24 cellular contexts compared by ENCODE assay signal in genomic region chr10:59324597-59324996, GRCh38. TPM values are rescaled to one million over a fixed set of nuclear protein-coding genes. Genes with fewer than 3 reads are reported as not detected.
"Had no signal": no experiment of that assay in that cellular context is flagged by ENCODE, and none has a peak within 500 bp of the region (broad histone marks: within the 10 kb centered on the region; RNA-seq: fewer than 3 reads in every experiment).

No MANE protein-coding gene starts in this region.

- DNase-seq: activated CD4-positive, alpha-beta T cell treated with anti-CD3 and anti-CD28 coated beads, Interleukin-2, amount 10 ng/mL, durations not matched to agents 7 days and 5 days; activated CD4-positive, CD25-positive, alpha-beta regulatory T cell treated with anti-CD3 and anti-CD28 coated beads, Interleukin-2, amount 50 U/mL, for 72 hours; activated CD8-positive, alpha-beta memory T cell treated with anti-CD3 and anti-CD28 coated beads, Interleukin-2, amount 10 ng/mL, durations not matched to agents 7 days and 5 days; activated CD8-positive, alpha-beta T cell treated with anti-CD3 and anti-CD28 coated beads for 36 hours; activated effector memory CD4-positive, alpha-beta T cell treated with anti-CD3 and anti-CD28 coated beads, Interleukin-2, amount 50 U/mL, for 16 hours; activated naive CD4-positive, alpha-beta T cell treated with anti-CD3 and anti-CD28 coated beads, Interleukin-2, amount 50 U/mL, for 16 hours; activated T-cell treated with anti-CD3 and anti-CD28 coated beads for 4 hours; endodermal cell; foreskin fibroblast; glutamatergic neuron; immature natural killer cell; left ventricle myocardium superior; mammary epithelial cell; midbrain; ovary; right cardiac atrium; stimulated activated CD4-positive, alpha-beta T cell treated with anti-CD3 and anti-CD28 coated beads, Interleukin-2, amount 100 ng/mL, for 24 hours; stomach; T-cell; testis; uterus; WERI-Rb-1 had no signal

- H3K4me3 Mint-ChIP-seq: activated CD4-positive, alpha-beta T cell treated with anti-CD3 and anti-CD28 coated beads, Interleukin-2, amount 10 ng/mL, durations not matched to agents 7 days and 5 days; activated CD8-positive, alpha-beta memory T cell treated with anti-CD3 and anti-CD28 coated beads, Interleukin-2, amount 10 ng/mL, durations not matched to agents 7 days and 5 days; activated CD8-positive, alpha-beta T cell treated with anti-CD3 and anti-CD28 coated beads for 36 hours; endodermal cell; immature natural killer cell; natural killer cell treated with Interleukin-12 subunit alpha and Interleukin-12 subunit beta and Interleukin-15 and Interleukin-18, amount 100 ng/mL, for 72 hours; stimulated activated effector memory CD8-positive, alpha-beta T cell treated with anti-CD3 and anti-CD28 coated beads, Interleukin-12 subunit alpha, Interleukin-12 subunit beta, amount 100 ng/mL, for 72 hours; T-cell had no signal

- H3K27ac Mint-ChIP-seq: activated CD4-positive, alpha-beta T cell treated with anti-CD3 and anti-CD28 coated beads, Interleukin-2, amount 10 ng/mL, durations not matched to agents 7 days and 5 days; activated CD8-positive, alpha-beta memory T cell treated with anti-CD3 and anti-CD28 coated beads, Interleukin-2, amount 10 ng/mL, durations not matched to agents 7 days and 5 days; activated CD8-positive, alpha-beta T cell treated with anti-CD3 and anti-CD28 coated beads for 36 hours; endodermal cell; immature natural killer cell; natural killer cell treated with Interleukin-12 subunit alpha and Interleukin-12 subunit beta and Interleukin-15 and Interleukin-18, amount 100 ng/mL, for 72 hours; stimulated activated effector memory CD8-positive, alpha-beta T cell treated with anti-CD3 and anti-CD28 coated beads, Interleukin-12 subunit alpha, Interleukin-12 subunit beta, amount 100 ng/mL, for 72 hours; T-cell had no signal

- H3K4me1 Mint-ChIP-seq: activated CD4-positive, alpha-beta T cell treated with anti-CD3 and anti-CD28 coated beads, Interleukin-2, amount 10 ng/mL, durations not matched to agents 7 days and 5 days; activated CD8-positive, alpha-beta memory T cell treated with anti-CD3 and anti-CD28 coated beads, Interleukin-2, amount 10 ng/mL, durations not matched to agents 7 days and 5 days; endodermal cell; immature natural killer cell; stimulated activated effector memory CD8-positive, alpha-beta T cell treated with anti-CD3 and anti-CD28 coated beads, Interleukin-12 subunit alpha, Interleukin-12 subunit beta, amount 100 ng/mL, for 72 hours; T-cell had no signal

- ATAC-seq: activated CD8-positive, alpha-beta memory T cell treated with anti-CD3 and anti-CD28 coated beads, Interleukin-2, amount 10 ng/mL, durations not matched to agents 7 days and 5 days; activated CD8-positive, alpha-beta T cell treated with anti-CD3 and anti-CD28 coated beads for 36 hours; left ventricle myocardium superior; natural killer cell treated with Interleukin-12 subunit alpha and Interleukin-12 subunit beta and Interleukin-15 and Interleukin-18, amount 100 ng/mL, for 72 hours; right cardiac atrium; stimulated activated effector memory CD8-positive, alpha-beta T cell treated with anti-CD3 and anti-CD28 coated beads, Interleukin-12 subunit alpha, Interleukin-12 subunit beta, amount 100 ng/mL, for 72 hours; T-cell had no signal

- H3K36me3 Mint-ChIP-seq: activated CD8-positive, alpha-beta memory T cell treated with anti-CD3 and anti-CD28 coated beads, Interleukin-2, amount 10 ng/mL, durations not matched to agents 7 days and 5 days; immature natural killer cell; natural killer cell treated with Interleukin-12 subunit alpha and Interleukin-12 subunit beta and Interleukin-15 and Interleukin-18, amount 100 ng/mL, for 72 hours; stimulated activated effector memory CD8-positive, alpha-beta T cell treated with anti-CD3 and anti-CD28 coated beads, Interleukin-12 subunit alpha, Interleukin-12 subunit beta, amount 100 ng/mL, for 72 hours; T-cell had no signal

- H3K27me3 Mint-ChIP-seq: activated CD4-positive, alpha-beta T cell treated with anti-CD3 and anti-CD28 coated beads, Interleukin-2, amount 10 ng/mL, durations not matched to agents 7 days and 5 days; activated CD8-positive, alpha-beta memory T cell treated with anti-CD3 and anti-CD28 coated beads, Interleukin-2, amount 10 ng/mL, durations not matched to agents 7 days and 5 days; natural killer cell treated with Interleukin-12 subunit alpha and Interleukin-12 subunit beta and Interleukin-15 and Interleukin-18, amount 100 ng/mL, for 72 hours had no signal

- H3K9me3 Mint-ChIP-seq: activated CD4-positive, alpha-beta T cell treated with anti-CD3 and anti-CD28 coated beads, Interleukin-2, amount 10 ng/mL, durations not matched to agents 7 days and 5 days had no signal

RNA-seq across cellular contexts. Expression of gene FAM13C, which starts 37.8 kb away (rescaled TPM):
- total RNA-seq: activated CD4-positive, alpha-beta T cell treated with anti-CD3 and anti-CD28 coated beads, Interleukin-2, amount 10 ng/mL, durations not matched to agents 7 days and 5 days; activated CD8-positive, alpha-beta memory T cell treated with anti-CD3 and anti-CD28 coated beads, Interleukin-2, amount 10 ng/mL, durations not matched to agents 7 days and 5 days; activated CD8-positive, alpha-beta T cell treated with anti-CD3 and anti-CD28 coated beads for 36 hours; natural killer cell treated with Interleukin-12 subunit alpha and Interleukin-12 subunit beta and Interleukin-15 and Interleukin-18, amount 100 ng/mL, for 72 hours; T-cell had no signal
